9 cellular contexts compared by ENCODE assay signal in the genomic region with DNA sequence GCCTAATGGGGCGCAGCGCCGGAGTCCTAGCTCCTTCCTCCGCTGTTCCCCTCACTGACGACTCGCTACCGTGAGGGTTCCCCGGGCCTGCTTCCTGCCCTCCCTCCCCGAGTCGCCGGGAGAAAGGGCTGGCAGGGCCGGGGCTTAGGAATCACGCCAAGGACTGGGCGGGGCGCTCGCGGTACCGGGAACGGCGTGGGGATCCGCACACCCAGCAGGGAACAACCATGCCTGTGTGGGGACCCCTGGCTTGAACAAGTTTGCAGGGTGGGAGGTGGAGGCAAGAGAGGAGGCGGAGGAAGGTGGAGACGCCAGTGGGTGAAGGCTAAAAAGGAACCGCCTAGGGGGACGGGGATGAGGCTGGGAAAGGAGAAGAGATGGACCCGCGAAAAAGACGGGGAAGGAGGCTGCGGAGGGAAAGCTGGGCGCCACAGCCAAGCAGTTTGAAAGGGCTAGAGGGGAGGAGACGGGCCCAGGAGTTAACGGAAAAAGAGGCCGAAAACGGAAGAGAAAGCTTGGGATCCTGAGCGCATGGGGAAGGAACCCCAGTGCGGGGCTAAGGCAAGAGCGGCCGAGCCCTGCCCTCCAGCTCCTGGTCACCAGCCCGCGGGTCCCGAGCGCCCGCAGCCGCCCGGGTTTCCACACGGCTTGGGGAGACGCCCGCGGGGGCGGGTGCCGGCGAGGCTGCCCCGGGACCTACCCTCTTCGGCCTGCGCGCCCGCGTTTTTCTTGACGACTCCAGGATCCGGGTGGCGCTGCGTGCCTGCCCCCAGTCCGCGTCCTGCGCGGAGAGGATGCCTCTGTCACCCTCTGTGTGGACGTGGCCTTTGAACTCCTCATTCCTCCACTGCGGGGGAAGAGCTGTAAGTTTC. TPM values are rescaled to one million over a fixed set of nuclear protein-coding genes. Genes with fewer than 3 reads are reported as not detected.
DNase-seq lines count a peak whose midpoint lies in the region; ATAC-seq and TF ChIP-seq lines count a peak whose summit lies in the region.
"Had no signal": no experiment of that assay in that cellular context is flagged by ENCODE, and none has a peak within 500 bp of the region (broad histone marks: within the 10 kb centered on the region; RNA-seq: fewer than 3 reads in every experiment).

No MANE protein-coding gene starts in this region.

- H3K4me3 Mint-ChIP-seq in Calu3 (ENCODE audit: low read depth, unreplicated experiment): no peak overlapping the region

- DNase-seq in NCI-H82 (lab: John Stamatoyannopoulos, UW) (peak; percentile 39), NCI-H82 treated with DMSO at 0.1 percent for 48 hours (lab: John Stamatoyannopoulos, UW; ENCODE audit: unreplicated experiment) (no peak), midbrain (lab: John Stamatoyannopoulos, UW) (peak; percentile 34), ureter (ENCODE audit: low spot score) (peak; percentile 80), Calu3 (no peak)
- no peak for DNase-seq in activated T-cell treated with anti-CD3 and anti-CD28 coated beads, Interleukin-2, amount 50 U/mL, for 48 hours

- peaks cover 3% of the 10 kb centered on the region for H3K9me3 Mint-ChIP-seq in Calu3 (ENCODE audit: low read depth, unreplicated experiment)

- no peak for TF ChIP-seq CTCF in Calu3 (IDR thresholded peaks at IDR 0.05; ENCODE audit: unreplicated experiment)

- no peak overlapping the region for H3K27ac Mint-ChIP-seq in Calu3 (ENCODE audit: unreplicated experiment)

- WGBS in esophagus, 2 donors: 2 to 4% methylated on average over 59 to 68 of the region's 68 CpGs

- H3K27me3 ChIP-seq in esophagus (ENCODE audit: control insufficient read depth in 1 of 2, insufficient read depth in 2 of 2, low read length in 2 of 2): peaks cover 0 to 8% of the 10 kb centered on the region in 2 donors

- CTCF ChIA-PET in Calu3 (lab: Charles Lee): interaction anchor here (0.8 kb wide), 1 partner anchor 505 kb away, joined by 4 read pairs; no protein-coding TSS in a partner anchor

- H3K9me3 ChIP-seq in esophagus (ENCODE audit: control insufficient read depth in 2 of 2, insufficient read depth in 1 of 2, low read depth in 1 of 2, low read length in 1 of 2): no peaks in the 10 kb centered on the region

- H3K4me1 ChIP-seq in esophagus (ENCODE audit: control insufficient read depth in 2 of 2, insufficient read depth in 2 of 2, low read length in 1 of 2): peaks cover 0 to 3% of the 10 kb centered on the region in 2 donors

- no peak for ATAC-seq in GM21423 (IDR thresholded peaks at IDR 0.05; ENCODE audit: unreplicated experiment)

- H3K4me3 ChIP-seq in esophagus (ENCODE audit: low read depth in 1 of 2, low read length in 2 of 2): peak overlapping the region; percentile 37 to 43

- BruUV-seq in Calu3 (replicated peaks; lab: Mats Ljungman, UMichigan): no TSS peak

- H3K27ac ChIP-seq in esophagus (ENCODE audit: low read depth in 2 of 2, low read length in 1 of 2): peak overlapping the region; percentile 74 to 85
- H3K27ac ChIP-seq: KMS-11 had no signal

- no peaks in the 10 kb centered on the region for H3K36me3 Mint-ChIP-seq in Calu3 (ENCODE audit: insufficient read depth, unreplicated experiment)

- H3K4me1 Mint-ChIP-seq in Calu3 (ENCODE audit: low read depth, unreplicated experiment): no peaks in the 10 kb centered on the region

- no peaks in the 10 kb centered on the region for H3K27me3 Mint-ChIP-seq in Calu3 (ENCODE audit: unreplicated experiment)

- intact Hi-C loops in Calu3 (cut with micrococcal nuclease; ENCODE audit: unreplicated experiment): no loop called here

- no peaks in the 10 kb centered on the region for H3K36me3 ChIP-seq in esophagus (ENCODE audit: control insufficient read depth in 2 of 2, insufficient read depth in 2 of 2, low read length in 1 of 2)

RNA-seq across cellular contexts. Expression of gene CDH11, which starts 1.3 kb away (rescaled TPM):
- polyA plus RNA-seq in esophagus: under 1 TPM; 0.28 to 0.91 TPM
- total RNA-seq in ureter (98.3 TPM), Calu3 (2022) (not detected in 2 replicates)

Comparison
In these comparisons a context has a peak if more than half of its experiments do, and no peak if none do; other contexts are left out.
1. DNase-seq: peak in NCI-H82 (single experiment), midbrain (single experiment) and ureter (single experiment); none in NCI-H82 treated with DMSO at 0.1 percent for 48 hours (single experiment), activated T-cell treated with anti-CD3 and anti-CD28 coated beads, Interleukin-2, amount 50 U/mL, for 48 hours (0 of 2) and Calu3 (single experiment).
2. RNA of gene CDH11, which starts 1.3 kb away (total RNA-seq): 98.3 TPM in ureter (single experiment); not detected in Calu3; every median in the first group is over 10 times any median in the second.